8 cellular contexts compared by ENCODE assay signal in the genomic region with DNA sequence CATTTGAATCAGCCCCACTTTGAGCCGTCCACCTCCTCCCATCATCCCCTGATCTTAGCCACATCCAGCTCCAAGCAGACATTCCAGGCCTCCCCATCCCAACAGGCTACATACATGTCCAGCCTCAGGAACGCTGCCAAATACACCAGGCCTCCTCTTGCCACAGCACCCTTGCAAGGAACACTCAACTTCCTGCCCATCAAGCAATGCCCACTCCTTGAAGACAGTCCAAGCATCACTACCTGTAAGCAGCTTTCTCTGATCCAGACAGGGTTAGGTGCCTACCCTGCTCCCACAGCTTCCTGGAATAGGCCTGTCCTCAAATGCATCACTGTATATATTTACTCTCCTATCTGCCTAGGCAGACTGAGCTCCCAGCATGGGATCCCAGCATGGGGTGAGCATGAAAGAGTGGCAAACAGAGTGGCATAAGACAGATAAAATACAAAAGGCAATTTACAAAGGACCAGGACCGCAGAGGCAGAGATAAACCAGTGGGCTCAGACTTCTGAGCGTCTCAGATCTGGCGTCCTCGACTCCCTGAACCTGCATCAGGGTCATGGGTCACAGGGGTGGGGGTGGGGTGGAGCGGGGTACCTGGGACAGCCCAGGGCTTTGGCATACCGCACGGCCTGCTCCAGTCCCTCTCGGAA. TPM values are rescaled to one million over a fixed set of nuclear protein-coding genes. Genes with fewer than 3 reads are reported as not detected.
A peak's percentile ranks its signal among the peaks of the same experiment; 100 is the strongest.
DNase-seq lines count a peak whose midpoint lies in the region; ATAC-seq, FAIRE-seq and TF ChIP-seq lines count a peak whose summit lies in the region.

No MANE protein-coding gene starts in this region.

- H3K18ac ChIP-seq in mesendoderm (ENCODE audit: low read length) = peak overlapping the region; percentile 96

- H3K36me3 ChIP-seq in PC-9 (ENCODE audit: low read depth) (peaks cover 11% of the 10 kb centered on the region; the same call in 1 of the 2 replicates), mesendoderm (ENCODE audit: control insufficient read depth, insufficient read depth, low read length) (peaks cover 7% of the 10 kb centered on the region), tibial nerve (peaks cover 0 to 45% (median 9%) of the 10 kb centered on the region in 3 donors)
- peaks cover 25% of the 10 kb centered on the region for H3K36me3 ChIP-seq in effector memory CD4-positive, alpha-beta T cell (ENCODE audit: control insufficient read depth, insufficient read depth, low read length)

- H3K4me1 ChIP-seq in PC-9 (replicated peaks; ENCODE audit: insufficient read depth) (peaks cover 11% of the 10 kb centered on the region), mesendoderm (ENCODE audit: control insufficient read depth, low read depth, low read length) (peaks cover 5% of the 10 kb centered on the region), tibial nerve (peaks cover 0 to 20% (median 6%) of the 10 kb centered on the region in 4 donors)
- H3K4me1 ChIP-seq in effector memory CD4-positive, alpha-beta T cell (ENCODE audit: control insufficient read depth, insufficient read depth, low read length, poor library complexity, severe bottlenecking) = no peaks in the 10 kb centered on the region

- FAIRE-seq in frontal cortex (lab: Jason Lieb, UNC) = no peak

- H3K27me3 Mint-ChIP-seq in activated T-cell treated with anti-CD3 and anti-CD28 coated beads, Interleukin-2, amount 50 U/mL, for 4 hours (ENCODE audit: low read depth) = peaks cover 9% of the 10 kb centered on the region

- no peak overlapping the region for H3K23ac ChIP-seq in mesendoderm (ENCODE audit: low read length)

- H3K4me3 ChIP-seq in PC-9 = peak overlapping the region; percentile 71; the same call in 1 of the 2 replicates
- H3K4me3 ChIP-seq in effector memory CD4-positive, alpha-beta T cell (ENCODE audit: insufficient read depth, low read depth, low read length, poor library complexity, severe bottlenecking) = peak overlapping the region; percentile 37
- no peak overlapping the region for H3K4me3 ChIP-seq in mesendoderm (ENCODE audit: low read length)
- peak overlapping the region; percentile 46 to 82 (median 61) for H3K4me3 ChIP-seq in tibial nerve

- no peaks in the 10 kb centered on the region for H3K27me3 ChIP-seq in PC-9 (ENCODE audit: insufficient read depth, low read depth)
- no peaks in the 10 kb centered on the region for H3K27me3 ChIP-seq in effector memory CD4-positive, alpha-beta T cell (replicated peaks; ENCODE audit: control insufficient read depth, insufficient read depth, low read length, poor library complexity, severe bottlenecking)
- H3K27me3 ChIP-seq in mesendoderm (ENCODE audit: insufficient read depth, low read length, poor library complexity) = no peaks in the 10 kb centered on the region
- H3K27me3 ChIP-seq in tibial nerve = no peaks in the 10 kb centered on the region

- peak in 1 of 2 donors; percentile 4 for TF ChIP-seq EP300 in tibial nerve (IDR thresholded peaks at IDR 0.05)

- peak overlapping the region; percentile 91 for H3K56ac ChIP-seq in mesendoderm (ENCODE audit: low read length)

- no peaks in the 10 kb centered on the region for H3K79me1 ChIP-seq in mesendoderm (ENCODE audit: low read length)

- 0 out of 2 replicates have a peak, but pooled peaks cover 4% of the 10 kb centered on the region for H3K79me2 ChIP-seq in PC-9 (ENCODE audit: low read depth)
- H3K79me2 ChIP-seq in mesendoderm (ENCODE audit: control insufficient read depth, insufficient read depth, low read length) = no peaks in the 10 kb centered on the region

- H2BK5ac ChIP-seq in mesendoderm (ENCODE audit: low read length) = no peak overlapping the region

- peak overlapping the region; percentile 92 for H3K4ac ChIP-seq in mesendoderm (ENCODE audit: low read depth, low read length)

- peak overlapping the region; percentile 59 for H3K4me3 Mint-ChIP-seq in activated T-cell treated with anti-CD3 and anti-CD28 coated beads, Interleukin-2, amount 50 U/mL, for 4 hours

- H3K9me3 Mint-ChIP-seq in activated T-cell treated with anti-CD3 and anti-CD28 coated beads, Interleukin-2, amount 50 U/mL, for 4 hours = no peaks in the 10 kb centered on the region

- H2BK15ac ChIP-seq in mesendoderm (replicated peaks; ENCODE audit: low read depth) = no peak overlapping the region

- H2BK120ac ChIP-seq in mesendoderm (ENCODE audit: low read depth, low read length) = peak overlapping the region; percentile 69

- TSS peak; percentile 24 for BruUV-seq in PC-9 (replicated peaks; lab: Mats Ljungman, UMichigan)

- peak overlapping the region; percentile 86 for H3K9ac ChIP-seq in mesendoderm (ENCODE audit: low read length)

- H2AK5ac ChIP-seq in mesendoderm (ENCODE audit: low read length) = no peak overlapping the region

- no CpG with 5 or more reads among the region's 10 CpGs for WGBS in mesendoderm (ENCODE audit: extremely low coverage, insufficient coverage, low lambda C conversion rate)
- 8 to 10% methylated on average over 8 to 9 of the region's 10 CpGs for WGBS in tibial nerve, 2 donors

- H3F3A ChIP-seq in PC-9 (ENCODE audit: insufficient read depth, low read depth) = peaks cover 28% of the 10 kb centered on the region

- H3K4me2 ChIP-seq in PC-9 (peak overlapping the region; percentile 97), mesendoderm (ENCODE audit: low read length) (peak overlapping the region; percentile 12)

- peak overlapping the region; percentile 58 for H4K8ac ChIP-seq in mesendoderm (ENCODE audit: low read depth, low read length)

- no peaks in the 10 kb centered on the region for H3K9me3 ChIP-seq in PC-9 (ENCODE audit: insufficient read depth, low read depth)
- H3K9me3 ChIP-seq in effector memory CD4-positive, alpha-beta T cell (ENCODE audit: control insufficient read depth, low read length) = no peaks in the 10 kb centered on the region
- no peaks in the 10 kb centered on the region for H3K9me3 ChIP-seq in tibial nerve

- TF ChIP-seq POLR2A in tibial nerve (IDR thresholded peaks at IDR 0.05) = no peak

- H4K5ac ChIP-seq in mesendoderm (ENCODE audit: low read length) = no peak overlapping the region

- DNase-seq in activated T-cell treated with anti-CD3 and anti-CD28 coated beads, Interleukin-2, amount 50 U/mL, for 4 hours = no peak
- DNase-seq in activated T-cell treated with anti-CD3 and anti-CD28 coated beads, Interleukin-2, amount 50 U/mL, for 1 hour = no peak
- DNase-seq in PC-9 (peak in 1 of 2 experiments; percentile 43), mesendoderm (peak; percentile 69), tibial nerve (ENCODE audit: low spot score in 2 of 2) (peak in 1 of 2 donors; percentile 42), frontal cortex (ENCODE audit: low spot score in 2 of 2) (no peak)
- DNase-seq in effector memory CD4-positive, alpha-beta T cell = no peak

- peaks cover 8% of the 10 kb centered on the region for H3K36me3 Mint-ChIP-seq in activated T-cell treated with anti-CD3 and anti-CD28 coated beads, Interleukin-2, amount 50 U/mL, for 4 hours (ENCODE audit: insufficient read depth)

- no peaks in the 10 kb centered on the region for H3K9me2 ChIP-seq in PC-9 (ENCODE audit: insufficient read depth)

- no peak for TF ChIP-seq CTCF in PC-9 (conservative IDR thresholded peaks at IDR 0.05)
- TF ChIP-seq CTCF in tibial nerve (IDR thresholded peaks at IDR 0.05) = no peak

- H3K4me1 Mint-ChIP-seq in activated T-cell treated with anti-CD3 and anti-CD28 coated beads, Interleukin-2, amount 50 U/mL, for 4 hours (ENCODE audit: low read depth) = peaks cover 14% of the 10 kb centered on the region

- peak; percentile 6 to 9 for ATAC-seq in activated T-cell treated with anti-CD3 and anti-CD28 coated beads, Interleukin-2, amount 50 U/mL, for 4 hours
- no peak for ATAC-seq in GM18511 (IDR thresholded peaks at IDR 0.05; ENCODE audit: unreplicated experiment)

- H3K27ac ChIP-seq in PC-9 (peak overlapping the region; percentile 70), mesendoderm (ENCODE audit: low read depth, low read length) (peak overlapping the region; percentile 88), tibial nerve (peak overlapping the region; percentile 76 to 97 (median 94))
- peak overlapping the region; percentile 55 for H3K27ac ChIP-seq in effector memory CD4-positive, alpha-beta T cell (ENCODE audit: insufficient read depth, low read length, poor library complexity, severe bottlenecking)

- CTCF ChIA-PET in PC-9 (lab: Charles Lee) = interaction anchor here (0.6 to 0.8 kb wide), 3 partner anchors 63 to 338 kb away, joined by 3 to 8 read pairs (median 6); a partner anchor contains a TSS

- POLR2A ChIA-PET in PC-9 (lab: Charles Lee; ENCODE audit: unreplicated experiment) = interaction anchor here (0.6 kb wide), 3 partner anchors 35 to 759 kb away, joined by 3 to 8 read pairs (median 4); no protein-coding TSS in a partner anchor

- intact Hi-C loops in PC-9 (cut with micrococcal nuclease; ENCODE audit: unreplicated experiment) = loop anchor here (10.0 kb wide), 1 partner anchor 582 kb away; a partner anchor contains a TSS

- no peaks in the 10 kb centered on the region for H4K20me1 ChIP-seq in PC-9 (ENCODE audit: insufficient read depth)

- H2AFZ ChIP-seq in PC-9 = peak overlapping the region; percentile 48

RNA-seq across cellular contexts. Expression of a gene that starts 0.8 kb away (rescaled TPM):
- total RNA-seq in activated T-cell treated with anti-CD3 and anti-CD28 coated beads, Interleukin-2, amount 50 U/mL, for 4 hours = 1 to 10 TPM; 4.2 to 5.8 (median 4.7) TPM
- total RNA-seq in PC-9 (2021) = 43.5 and 46.6 TPM in 2 replicates
- polyA plus RNA-seq in mesendoderm (2013, experiment 1 of 2) = 12.7 TPM
- 11.9 TPM for polyA plus RNA-seq in mesendoderm (2013, experiment 2 of 2)
- 100 to 1,000 TPM in 2 of 4 donors, 10 to 100 TPM in 2; 69.8 to 144 (median 97.7) TPM for total RNA-seq in tibial nerve
- 27.3 TPM for total RNA-seq in frontal cortex
